Comparison of ENCODE assay signal across 33 cellular contexts in the genomic region with DNA sequence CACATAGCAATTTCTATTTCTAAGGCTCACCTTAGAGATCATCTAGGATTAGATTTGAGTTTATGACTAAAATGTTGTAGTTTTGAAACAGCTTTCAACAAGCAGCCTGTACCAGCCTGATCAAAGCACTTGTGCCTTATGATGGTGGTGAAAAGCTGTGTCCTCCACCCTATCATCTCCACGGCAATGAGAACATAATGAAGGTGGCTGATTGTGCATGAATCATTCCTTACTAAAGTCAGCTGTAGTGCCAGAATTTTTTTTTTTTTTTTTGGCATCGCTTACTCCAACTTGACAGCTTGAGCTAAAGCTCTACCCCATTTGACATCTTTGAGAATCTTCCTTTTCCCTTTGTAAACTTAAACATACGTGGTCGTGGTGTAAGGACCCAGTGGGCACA.
"Had no signal": no experiment of that assay in that cellular context is flagged by ENCODE, and none has a peak within 500 bp of the region (broad histone marks: within the 10 kb centered on the region; RNA-seq: fewer than 3 reads in every experiment).

No MANE protein-coding gene starts in this region.

- H3K27me3 ChIP-seq: ascending aorta, colonic mucosa, esophagus squamous epithelium, heart right ventricle, neutrophil, upper lobe of left lung, vagina had no signal

- H3K36me3 ChIP-seq: ascending aorta, cardiac muscle cell, colonic mucosa, esophagus squamous epithelium, heart right ventricle, neutrophil, prostate gland, upper lobe of left lung, vagina, WERI-Rb-1 had no signal

- H3K4me3 ChIP-seq: ascending aorta, cardiac muscle cell, colonic mucosa, esophagus squamous epithelium, heart right ventricle, prostate gland, skin epidermis, upper lobe of left lung, vagina had no signal

- H3K27ac Mint-ChIP-seq: activated naive CD4-positive, alpha-beta T cell treated with anti-CD3 and anti-CD28 coated beads, Interleukin-2, amount 10 ng/mL, durations not matched to agents 7 days and 5 days; activated naive CD8-positive, alpha-beta T cell treated with anti-CD3 and anti-CD28 coated beads, Interleukin-2, amount 10 ng/mL, durations not matched to agents 7 days and 5 days; brain; mesothelial cell of epicardium; naive B cell; nephron progenitor cell; stimulated activated effector memory CD8-positive, alpha-beta T cell treated with anti-CD3 and anti-CD28 coated beads, Interleukin-12 subunit alpha, Interleukin-12 subunit beta, amount 100 ng/mL, for 72 hours; stimulated activated naive CD8-positive, alpha-beta T cell treated with anti-CD3 and anti-CD28 coated beads, Interleukin-15, amount 100 ng/mL, for 72 hours had no signal

- H3K27me3 Mint-ChIP-seq: activated naive CD4-positive, alpha-beta T cell treated with anti-CD3 and anti-CD28 coated beads, Interleukin-2, amount 10 ng/mL, durations not matched to agents 7 days and 5 days; activated naive CD8-positive, alpha-beta T cell treated with anti-CD3 and anti-CD28 coated beads, Interleukin-2, amount 10 ng/mL, durations not matched to agents 7 days and 5 days; naive B cell; stimulated activated naive CD8-positive, alpha-beta T cell treated with anti-CD3 and anti-CD28 coated beads, Interleukin-15, amount 100 ng/mL, for 72 hours had no signal

- H3K27ac ChIP-seq: ascending aorta, cardiac muscle cell, colonic mucosa, epithelial cell of prostate, esophagus squamous epithelium, heart right ventricle, neutrophil, prostate gland, skin epidermis, upper lobe of left lung, vagina, WERI-Rb-1 had no signal

- H3K4me3 Mint-ChIP-seq: activated naive CD4-positive, alpha-beta T cell treated with anti-CD3 and anti-CD28 coated beads, Interleukin-2, amount 10 ng/mL, durations not matched to agents 7 days and 5 days; activated naive CD8-positive, alpha-beta T cell treated with anti-CD3 and anti-CD28 coated beads, Interleukin-2, amount 10 ng/mL, durations not matched to agents 7 days and 5 days; brain; mesothelial cell of epicardium; naive B cell; nephron progenitor cell; stimulated activated effector memory CD8-positive, alpha-beta T cell treated with anti-CD3 and anti-CD28 coated beads, Interleukin-12 subunit alpha, Interleukin-12 subunit beta, amount 100 ng/mL, for 72 hours; stimulated activated naive CD8-positive, alpha-beta T cell treated with anti-CD3 and anti-CD28 coated beads, Interleukin-15, amount 100 ng/mL, for 72 hours had no signal

- ATAC-seq: activated CD4-positive, CD25-positive, alpha-beta regulatory T cell treated with anti-CD3 and anti-CD28 coated beads, Interleukin-2, amount 50 U/mL, for 24 hours; heart right ventricle; sciatic nerve; stimulated activated effector memory CD8-positive, alpha-beta T cell treated with anti-CD3 and anti-CD28 coated beads, Interleukin-12 subunit alpha, Interleukin-12 subunit beta, amount 100 ng/mL, for 72 hours; stimulated activated naive CD8-positive, alpha-beta T cell treated with anti-CD3 and anti-CD28 coated beads, Interleukin-15, amount 100 ng/mL, for 72 hours had no signal

- H3K36me3 Mint-ChIP-seq: activated naive CD4-positive, alpha-beta T cell treated with anti-CD3 and anti-CD28 coated beads, Interleukin-2, amount 10 ng/mL, durations not matched to agents 7 days and 5 days; activated naive CD8-positive, alpha-beta T cell treated with anti-CD3 and anti-CD28 coated beads, Interleukin-2, amount 10 ng/mL, durations not matched to agents 7 days and 5 days; brain; mesothelial cell of epicardium; naive B cell; stimulated activated effector memory CD8-positive, alpha-beta T cell treated with anti-CD3 and anti-CD28 coated beads, Interleukin-12 subunit alpha, Interleukin-12 subunit beta, amount 100 ng/mL, for 72 hours had no signal

- H3K4me1 Mint-ChIP-seq: activated naive CD4-positive, alpha-beta T cell treated with anti-CD3 and anti-CD28 coated beads, Interleukin-2, amount 10 ng/mL, durations not matched to agents 7 days and 5 days; activated naive CD8-positive, alpha-beta T cell treated with anti-CD3 and anti-CD28 coated beads, Interleukin-2, amount 10 ng/mL, durations not matched to agents 7 days and 5 days; mesothelial cell of epicardium; naive B cell; nephron progenitor cell; stimulated activated effector memory CD8-positive, alpha-beta T cell treated with anti-CD3 and anti-CD28 coated beads, Interleukin-12 subunit alpha, Interleukin-12 subunit beta, amount 100 ng/mL, for 72 hours; stimulated activated naive CD8-positive, alpha-beta T cell treated with anti-CD3 and anti-CD28 coated beads, Interleukin-15, amount 100 ng/mL, for 72 hours had no signal

- H3K9me3 Mint-ChIP-seq: mesothelial cell of epicardium, nephron progenitor cell had no signal

- DNase-seq: activated CD4-positive, alpha-beta T cell treated with anti-CD3 and anti-CD28 coated beads for 48 hours; activated CD4-positive, alpha-beta T cell treated with anti-CD3 and anti-CD28 coated beads, Interleukin-2, amount 50 U/mL, for 48 hours; activated CD8-positive, alpha-beta memory T cell treated with anti-CD3 and anti-CD28 coated beads for 24 hours; activated gamma-delta T cell; activated naive CD4-positive, alpha-beta T cell treated with anti-CD3 and anti-CD28 coated beads, Interleukin-2, amount 10 ng/mL, durations not matched to agents 7 days and 5 days; activated naive CD8-positive, alpha-beta T cell treated with anti-CD3 and anti-CD28 coated beads, Interleukin-2, amount 10 ng/mL, durations not matched to agents 7 days and 5 days; cerebellar nuclear complex; colonic mucosa; effector CD8-positive, alpha-beta T cell; esophagus squamous epithelium; foreskin melanocyte; heart right ventricle; naive B cell; nephron progenitor cell; retina; stimulated activated CD4-positive, alpha-beta T cell treated with anti-CD3 and anti-CD28 coated beads, Interleukin-12 subunit alpha, Interleukin-12 subunit beta, amount 100 ng/mL, for 4 hours; stimulated activated CD4-positive, alpha-beta T cell treated with anti-CD3 and anti-CD28 coated beads, Interleukin-4, amount 100 ng/mL, for 24 hours; stimulated activated naive CD8-positive, alpha-beta T cell treated with anti-CD3 and anti-CD28 coated beads, Interleukin-15, amount 100 ng/mL, for 72 hours; substantia nigra; upper lobe of left lung; WERI-Rb-1 had no signal

- H3K4me1 ChIP-seq: ascending aorta, colonic mucosa, esophagus squamous epithelium, heart right ventricle, prostate gland, upper lobe of left lung, vagina had no signal
